Comparison of ENCODE assay signal across 9 cellular contexts in the genomic region with DNA sequence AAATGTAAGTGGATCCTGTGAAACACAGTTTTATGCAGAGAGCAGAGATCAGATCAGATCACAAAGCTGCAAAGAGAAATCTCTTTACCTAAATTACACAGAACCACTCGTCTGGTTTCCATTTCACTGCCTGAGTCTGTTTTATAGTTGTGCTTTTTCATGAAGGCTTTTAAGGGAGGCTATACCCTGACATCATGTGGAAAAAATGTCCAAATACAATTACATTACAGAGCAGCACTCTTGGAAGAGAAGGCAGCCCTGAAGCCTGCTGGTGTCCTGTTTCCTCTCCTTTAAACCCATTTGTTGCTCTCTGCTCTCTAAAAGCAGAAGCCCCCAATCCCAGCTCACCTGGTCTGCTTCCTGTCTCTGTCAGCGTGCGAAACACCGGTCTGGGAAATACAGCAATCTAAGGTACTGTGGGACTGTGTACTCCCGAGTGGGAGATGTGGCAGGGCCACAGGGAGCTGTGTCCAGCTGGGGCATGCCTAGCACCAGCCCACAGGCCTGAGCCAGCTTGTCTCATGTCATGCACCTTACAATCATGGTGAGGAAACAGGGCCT. TPM values are rescaled to one million over a fixed set of nuclear protein-coding genes. Genes with fewer than 3 reads are reported as not detected.
DNase-seq lines count a peak whose midpoint lies in the region; ATAC-seq and TF ChIP-seq lines count a peak whose summit lies in the region.
"Had no signal": no experiment of that assay in that cellular context is flagged by ENCODE, and none has a peak within 500 bp of the region (broad histone marks: within the 10 kb centered on the region; RNA-seq: fewer than 3 reads in every experiment).

No MANE protein-coding gene starts in this region.

- H3K27me3 ChIP-seq in HUES6 (ENCODE audit: control insufficient read depth, insufficient read depth, low read length) (no peaks in the 10 kb centered on the region), testis (no peaks in the 10 kb centered on the region)

- 44 to 48% methylated on average over 5 of the region's 5 CpGs for WGBS in testis, 2 donors

- H3K9me3 ChIP-seq in HUES6 (ENCODE audit: control insufficient read depth, insufficient read depth, low read depth, low read length) (no peaks in the 10 kb centered on the region), testis (no peaks in the 10 kb centered on the region)

- no peak for ATAC-seq in HG02852 (IDR thresholded peaks at IDR 0.05; ENCODE audit: unreplicated experiment)

- no peak for TF ChIP-seq CTCF in testis (IDR thresholded peaks at IDR 0.05)

- peaks cover 9% of the 10 kb centered on the region; the same call in 1 of the 2 replicates for H3K4me1 ChIP-seq in HUES6 (ENCODE audit: control insufficient read depth, insufficient read depth, low read length)
- H3K4me1 ChIP-seq in testis, result peaks cover 4% of the 10 kb centered on the region

- H3K27ac ChIP-seq in HUES6 (ENCODE audit: low read depth, low read length), result peak overlapping the region; percentile 35; the same call in 1 of the 2 replicates
- H3K27ac ChIP-seq in testis, result peak overlapping the region; percentile 25 to 70

- H3K36me3 ChIP-seq in HUES6 (ENCODE audit: control insufficient read depth, insufficient read depth, low read length) (no peaks in the 10 kb centered on the region), testis (ENCODE audit: low read depth, missing control alignments) (no peaks in the 10 kb centered on the region)

- DNase-seq in cerebellar cortex (ENCODE audit: low spot score) (peak; percentile 15), kidney tubule cell (ENCODE audit: low spot score) (peak; percentile 22), testis (no peak), NOMO-1 (lab: John Stamatoyannopoulos, UW; ENCODE audit: unreplicated experiment in 2 of 2) (no peak), NCI-H510A (lab: John Stamatoyannopoulos, UW) (no peak)
- DNase-seq in activated naive CD4-positive, alpha-beta T cell (lab: John Stamatoyannopoulos, UW), result no peak
- DNase-seq: cerebellar nuclear complex had no signal

- intact Hi-C loops in testis (cut with DNase I; ENCODE audit: low total_unique reads), result no loop called here

- H3K4me3 ChIP-seq in HUES6 (ENCODE audit: low read depth, low read length), result no peak overlapping the region
- no peak overlapping the region for H3K4me3 ChIP-seq in testis

- no peak for TF ChIP-seq POLR2A in testis (IDR thresholded peaks at IDR 0.05)

- H3K9ac ChIP-seq in HUES6 (ENCODE audit: low read length), result no peak overlapping the region

RNA-seq across cellular contexts. Expression of a gene that starts 24.8 kb away (rescaled TPM):
- total RNA-seq in testis, result 10 to 100 TPM; 35.7 to 54.4 TPM
- polyA plus RNA-seq in testis (ENCODE audit: insufficient read depth, low read depth, low replicate concordance), result 45.4 TPM

Comparison
In these comparisons a context has a peak if more than half of its experiments do, and no peak if none do; other contexts are left out.
1. DNase-seq: peak in cerebellar cortex (single experiment) and kidney tubule cell (single experiment); none in testis (single experiment), NOMO-1 (0 of 2), activated naive CD4-positive, alpha-beta T cell (0 of 4) and NCI-H510A (single experiment).